ENCODE assay signal across 10 cellular contexts in the genomic region with DNA sequence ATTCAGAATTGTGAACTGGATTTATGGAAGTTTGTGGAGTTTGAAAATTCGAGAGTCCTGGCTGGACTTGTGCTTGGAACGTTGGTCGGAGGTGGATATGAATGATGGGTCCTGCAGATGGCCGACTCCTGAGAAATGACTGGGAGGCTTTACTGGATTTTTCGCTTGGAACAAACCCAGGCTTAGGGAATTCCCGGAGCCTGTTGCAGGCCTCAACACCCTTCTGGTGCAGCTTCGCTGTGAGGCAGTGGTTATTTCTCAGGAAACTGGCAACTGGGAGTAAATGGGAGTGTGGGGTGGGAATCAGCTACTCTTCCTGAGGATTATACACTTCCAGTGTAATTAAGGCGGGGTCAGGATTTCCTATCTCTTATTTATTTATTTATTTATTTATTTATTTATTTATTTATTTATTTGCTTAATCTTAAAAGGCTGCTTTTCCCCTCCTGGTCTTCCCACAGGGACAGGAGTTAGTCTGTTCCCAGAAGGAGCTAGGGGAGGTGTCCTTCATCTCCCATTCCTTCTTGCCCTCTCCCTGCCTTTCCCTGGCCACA. TPM values are rescaled to one million over a fixed set of nuclear protein-coding genes. Genes with fewer than 3 reads are reported as not detected.
DNase-seq lines count a peak whose midpoint lies in the region; ATAC-seq, FAIRE-seq and TF ChIP-seq lines count a peak whose summit lies in the region.
"Had no signal": no experiment of that assay in that cellular context is flagged by ENCODE, and none has a peak within 500 bp of the region (broad histone marks: within the 10 kb centered on the region; RNA-seq: fewer than 3 reads in every experiment).

No MANE protein-coding gene starts in this region.

- H3K4me2 ChIP-seq in A549 (peak overlapping the region; percentile 25; the same call in 2 of the 3 replicates), GM23248 (ENCODE audit: unreplicated experiment) (peak overlapping the region; percentile 80)

- no peaks in the 10 kb centered on the region for H3K36me3 ChIP-seq in GM23248 (ENCODE audit: low read depth)
- H3K36me3 ChIP-seq in breast epithelium: no peaks in the 10 kb centered on the region
- H3K36me3 ChIP-seq: upper lobe of right lung had no signal

- H3K9me3 ChIP-seq in A549 (no peaks in the 10 kb centered on the region), GM23248 (ENCODE audit: low read depth) (no peaks in the 10 kb centered on the region), breast epithelium (no peaks in the 10 kb centered on the region)
- H3K9me3 ChIP-seq: upper lobe of right lung had no signal

- TF ChIP-seq CTCF in A549 (IDR thresholded peaks at IDR 0.05) (no peak), breast epithelium (IDR thresholded peaks at IDR 0.05) (no peak)

- no peak for TF ChIP-seq RAD21 in A549 (conservative IDR thresholded peaks at IDR 0.05 in 1 of 2, IDR thresholded peaks at IDR 0.05 in 1 of 2)

- H4K20me1 ChIP-seq in GM23248 (ENCODE audit: insufficient read depth): peaks cover 14% of the 10 kb centered on the region; the same call in 1 of the 2 replicates

- intact Hi-C loops in breast epithelium (cut with DNase I; ENCODE audit: low total_unique reads): no loop called here

- H3K4me3 ChIP-seq in A549 (no peak overlapping the region), GM23248 (peak overlapping the region; percentile 36), breast epithelium (peak overlapping the region in 1 of 3 donors; percentile 31)
- H3K4me3 ChIP-seq: upper lobe of right lung had no signal

- H3F3A ChIP-seq in GM23248 (ENCODE audit: insufficient read depth): peaks cover 55% of the 10 kb centered on the region

- H2AFZ ChIP-seq in GM23248: no peak overlapping the region

- DNase-seq in A549 (ENCODE audit: low read depth in 1 of 2, low spot score in 1 of 2): no peak
- DNase-seq in GM23248: peak; percentile 50
- no peak for DNase-seq in breast epithelium (ENCODE audit: low spot score in 2 of 2)
- peak; percentile 70 for DNase-seq in myocyte (ENCODE audit: low read depth)
- no peak for DNase-seq in ureter (ENCODE audit: low spot score)
- no peak for DNase-seq in superior temporal gyrus (ENCODE audit: extremely low spot score)
- no peak for DNase-seq in H4 (ENCODE audit: low spot score)
- DNase-seq: activated effector memory CD4-positive, alpha-beta T cell treated with Interleukin-2 at 50 U/mL for 16 hours had no signal

- peak overlapping the region; percentile 82 for H3K9ac ChIP-seq in GM23248

- H3K27me3 ChIP-seq in GM23248 (replicated peaks; ENCODE audit: insufficient read depth) (no peaks in the 10 kb centered on the region), breast epithelium (no peaks in the 10 kb centered on the region)
- H3K27me3 ChIP-seq: upper lobe of right lung had no signal

- peaks cover 98% of the 10 kb centered on the region for H3K79me2 ChIP-seq in GM23248 (ENCODE audit: insufficient read depth)

- H3K27ac ChIP-seq in A549 (peak overlapping the region; percentile 30 to 74; a peak in 2 of 6 replicates), GM23248 (peak overlapping the region; percentile 98), breast epithelium (peak overlapping the region; percentile 51 to 74)
- H3K27ac ChIP-seq: upper lobe of right lung had no signal

- 86% methylated on average over 8 of the region's 8 CpGs for WGBS in A549 (ENCODE audit: missing lambda C conversion rate)
- 26 to 33% methylated on average over 8 of the region's 8 CpGs for WGBS in GM23248 (ENCODE audit: low coverage in 1 of 2, low lambda C conversion rate in 2 of 2, missing lambda C conversion rate in 2 of 2), 2 experiments

- H3K4me1 ChIP-seq in A549: peaks cover 67% of the 10 kb centered on the region
- H3K4me1 ChIP-seq in GM23248 (ENCODE audit: insufficient read depth): peaks cover 59% of the 10 kb centered on the region
- peaks cover 13 to 21% of the 10 kb centered on the region in 2 donors for H3K4me1 ChIP-seq in breast epithelium

- CTCF ChIA-PET in A549 (lab: Yijun Ruan, JAX): interaction anchor here (1.0 to 12.1 kb wide), 12 partner anchors 10 to 206 kb away, joined by 3 to 116 read pairs (median 6); partner anchors contain the start of gene DYRK3

- TF ChIP-seq POLR2A in A549 (IDR thresholded peaks at IDR 0.05; ENCODE audit: low read length): no peak
- TF ChIP-seq POLR2A in breast epithelium (IDR thresholded peaks at IDR 0.05): no peak

- ATAC-seq in A549: no peak
- ATAC-seq in GM21360 (IDR thresholded peaks at IDR 0.05; ENCODE audit: unreplicated experiment): no peak

- in situ Hi-C loops in GM23248 (cut with MboI): no loop called here

- no peak for FAIRE-seq in A549 (lab: Jason Lieb, UNC)

- no peak for TF ChIP-seq EP300 in A549 (IDR thresholded peaks at IDR 0.05)

- no peaks in the 10 kb centered on the region for H3K9me2 ChIP-seq in GM23248 (ENCODE audit: insufficient read depth)

- POLR2A ChIA-PET in A549 (lab: Yijun Ruan, JAX): no interaction called here

TF ChIP-seq in A549, 52 proteins besides CTCF, POLR2A, EP300 and RAD21:
- TF ChIP-seq, protein P1, sequence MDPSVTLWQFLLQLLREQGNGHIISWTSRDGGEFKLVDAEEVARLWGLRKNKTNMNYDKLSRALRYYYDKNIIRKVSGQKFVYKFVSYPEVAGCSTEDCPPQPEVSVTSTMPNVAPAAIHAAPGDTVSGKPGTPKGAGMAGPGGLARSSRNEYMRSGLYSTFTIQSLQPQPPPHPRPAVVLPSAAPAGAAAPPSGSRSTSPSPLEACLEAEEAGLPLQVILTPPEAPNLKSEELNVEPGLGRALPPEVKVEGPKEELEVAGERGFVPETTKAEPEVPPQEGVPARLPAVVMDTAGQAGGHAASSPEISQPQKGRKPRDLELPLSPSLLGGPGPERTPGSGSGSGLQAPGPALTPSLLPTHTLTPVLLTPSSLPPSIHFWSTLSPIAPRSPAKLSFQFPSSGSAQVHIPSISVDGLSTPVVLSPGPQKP (IDR thresholded peaks at IDR 0.05; ENCODE audit: low read depth, low read length): no peak
- TF ChIP-seq TP53 (CRISPR knock-in tag; IDR thresholded peaks at IDR 0.05) (no peak), KDM1A (IDR thresholded peaks at IDR 0.05; ENCODE audit: low read depth) (no peak), ZNF302 (CRISPR knock-in tag; IDR thresholded peaks at IDR 0.05) (no peak), CHD2 (IDR thresholded peaks at IDR 0.05; ENCODE audit: low read length, partially characterized antibody) (no peak), CBX8 (IDR thresholded peaks at IDR 0.05) (no peak), NR3C1 (IDR thresholded peaks at IDR 0.05) (no peak), HOXA7 (CRISPR knock-in tag; IDR thresholded peaks at IDR 0.05) (no peak), BHLHE40 (IDR thresholded peaks at IDR 0.05; ENCODE audit: low read depth, low read length) (no peak), HOXB5 (CRISPR knock-in tag; IDR thresholded peaks at IDR 0.05) (no peak)

RNA-seq across cellular contexts. Expression of gene MAPKAPK2, which starts 21.1 kb away (rescaled TPM):
- 37.2 and 48.5 TPM in 2 replicates for polyA plus RNA-seq in A549 (2011; rRNA removed)
- 34.3 and 42.5 TPM in 2 replicates for polyA plus RNA-seq in A549 (2012; cell fraction: cytosol; rRNA removed)
- polyA plus RNA-seq in A549 (2012; cell fraction: nucleus; rRNA removed): 62.0 and 66.6 TPM in 2 replicates
- 36.5 to 43.8 TPM (median 43.0 TPM) in 3 replicates for polyA plus RNA-seq in A549 (2017; fragmentation: RNase III; extraction: RNeasy Plus Mini Kit Qiagen cat#74134 plus additional on column Dnase treatment)
- 49.2 and 51.4 TPM in 2 replicates for polyA minus RNA-seq in A549 (2011; rRNA and poly(A)+ RNA removed)
- 50.6 and 63.3 TPM in 2 replicates for total RNA-seq in GM23248 (2014; rRNA removed; shearing (Covaris generic))
- polyA plus RNA-seq in GM23248 (2016; fragmentation: Nextera tagmentation; extraction: Ambion mirVana): 7.5 and 8.8 TPM in 2 replicates
- total RNA-seq in breast epithelium: 10 to 100 TPM; 47.4 to 69.2 (median 67.2) TPM
- 67.2 and 74.5 TPM in 2 replicates for total RNA-seq in myocyte
- 73.9 TPM for polyA plus RNA-seq in myocyte (2012)
- total RNA-seq in ureter: 69.8 TPM
- total RNA-seq in H4 (2014; rRNA removed; shearing (Covaris generic)): 11.8 and 12.7 TPM in 2 replicates

Comparison
In these comparisons a context has a peak if more than half of its experiments do, and no peak if none do; other contexts are left out.
1. DNase-seq: peak in GM23248 (single experiment) and myocyte (single experiment); none in A549 (0 of 2), breast epithelium (0 of 2), ureter (single experiment), superior temporal gyrus (single experiment) and H4 (single experiment).
2. Peak in every context shown above with its lines, with median percentiles within 50 percentile points of each other: H3K27ac ChIP-seq.